Comparison of ENCODE assay signal across 1 cellular context in genomic region chr12:23423097-23423687, GRCh38.
TF ChIP-seq lines count a peak whose summit lies in the region.

No MANE protein-coding gene starts in this region.

TF ChIP-seq in K562, 482 proteins besides CTCF, POLR2A, EP300 and RAD21 (continued from another document and continues in another):
- TF ChIP-seq, protein P1, sequence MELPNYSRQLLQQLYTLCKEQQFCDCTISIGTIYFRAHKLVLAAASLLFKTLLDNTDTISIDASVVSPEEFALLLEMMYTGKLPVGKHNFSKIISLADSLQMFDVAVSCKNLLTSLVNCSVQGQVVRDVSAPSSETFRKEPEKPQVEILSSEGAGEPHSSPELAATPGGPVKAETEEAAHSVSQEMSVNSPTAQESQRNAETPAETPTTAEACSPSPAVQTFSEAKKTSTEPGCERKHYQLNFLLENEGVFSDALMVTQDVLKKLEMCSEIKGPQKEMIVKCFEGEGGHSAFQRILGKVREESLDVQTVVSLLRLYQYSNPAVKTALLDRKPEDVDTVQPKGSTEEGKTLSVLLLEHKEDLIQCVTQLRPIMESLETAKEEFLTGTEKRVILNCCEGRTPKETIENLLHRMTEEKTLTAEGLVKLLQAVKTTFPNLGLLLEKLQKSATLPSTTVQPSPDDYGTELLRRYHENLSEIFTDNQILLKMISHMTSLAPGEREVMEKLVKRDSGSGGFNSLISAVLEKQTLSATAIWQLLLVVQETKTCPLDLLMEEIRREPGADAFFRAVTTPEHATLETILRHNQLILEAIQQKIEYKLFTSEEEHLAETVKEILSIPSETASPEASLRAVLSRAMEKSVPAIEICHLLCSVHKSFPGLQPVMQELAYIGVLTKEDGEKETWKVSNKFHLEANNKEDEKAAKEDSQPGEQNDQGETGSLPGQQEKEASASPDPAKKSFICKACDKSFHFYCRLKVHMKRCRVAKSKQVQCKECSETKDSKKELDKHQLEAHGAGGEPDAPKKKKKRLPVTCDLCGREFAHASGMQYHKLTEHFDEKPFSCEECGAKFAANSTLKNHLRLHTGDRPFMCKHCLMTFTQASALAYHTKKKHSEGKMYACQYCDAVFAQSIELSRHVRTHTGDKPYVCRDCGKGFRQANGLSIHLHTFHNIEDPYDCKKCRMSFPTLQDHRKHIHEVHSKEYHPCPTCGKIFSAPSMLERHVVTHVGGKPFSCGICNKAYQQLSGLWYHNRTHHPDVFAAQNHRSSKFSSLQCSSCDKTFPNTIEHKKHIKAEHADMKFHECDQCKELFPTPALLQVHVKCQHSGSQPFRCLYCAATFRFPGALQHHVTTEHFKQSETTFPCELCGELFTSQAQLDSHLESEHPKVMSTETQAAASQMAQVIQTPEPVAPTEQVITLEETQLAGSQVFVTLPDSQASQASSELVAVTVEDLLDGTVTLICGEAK (IDR thresholded peaks at IDR 0.05), result peak; percentile 27; the same call in 1 of the 2 replicates
- TF ChIP-seq, protein P1 (CRISPR knock-in tag; IDR thresholded peaks at IDR 0.05), result no peak
- TF ChIP-seq IRF9 (tag; IDR thresholded peaks at IDR 0.05) (no peak), ZNF280B (CRISPR knock-in tag; IDR thresholded peaks at IDR 0.05) (no peak), PBX2 (CRISPR knock-in tag; IDR thresholded peaks at IDR 0.05; ENCODE audit: low read depth) (no peak), PBX2 (tag; conservative IDR thresholded peaks at IDR 0.05; ENCODE audit: low read depth) (peak; percentile 27; the same call in 1 of the 2 replicates), SRF (CRISPR knock-in tag; IDR thresholded peaks at IDR 0.05) (no peak), NCOR1 (IDR thresholded peaks at IDR 0.05) (peak; percentile 38; the same call in 1 of the 2 replicates), PHF20 (IDR thresholded peaks at IDR 0.05; ENCODE audit: partially characterized antibody) (no peak), ARID3B (CRISPR knock-in tag; IDR thresholded peaks at IDR 0.05; ENCODE audit: borderline replicate concordance) (no peak), ZNF445 (CRISPR knock-in tag; IDR thresholded peaks at IDR 0.05; ENCODE audit: low read depth) (no peak), PPARD (CRISPR knock-in tag; IDR thresholded peaks at IDR 0.05) (no peak), DDX20 (tag; IDR thresholded peaks at IDR 0.05; ENCODE audit: low read depth) (no peak), EWSR1 (IDR thresholded peaks at IDR 0.05; ENCODE audit: borderline replicate concordance, low read depth, partially characterized antibody) (no peak), SREBF2 (CRISPR knock-in tag; IDR thresholded peaks at IDR 0.05) (no peak), ID3 (CRISPR knock-in tag; IDR thresholded peaks at IDR 0.05) (no peak), ID3 (tag; IDR thresholded peaks at IDR 0.05) (0 out of 2 replicates have a peak, but pooled peaks have one; percentile 32), ZNF121 (CRISPR knock-in tag; conservative IDR thresholded peaks at IDR 0.05) (no peak), NFYB (IDR thresholded peaks at IDR 0.05; ENCODE audit: extremely low read depth, insufficient read length) (no peak), ARID2 (IDR thresholded peaks at IDR 0.05) (no peak), JUND (IDR thresholded peaks at IDR 0.05; ENCODE audit: borderline replicate concordance, low read depth, low read length) (0 out of 2 replicates have a peak, but pooled peaks have one; percentile 13), JUND (tag; IDR thresholded peaks at IDR 0.05; ENCODE audit: borderline replicate concordance, low read depth, low read length) (peak; percentile 57; the same call in 1 of the 3 replicates), CEBPZ (IDR thresholded peaks at IDR 0.05; ENCODE audit: borderline replicate concordance, low read depth, low read length) (no peak)
- TF ChIP-seq, protein P2, sequence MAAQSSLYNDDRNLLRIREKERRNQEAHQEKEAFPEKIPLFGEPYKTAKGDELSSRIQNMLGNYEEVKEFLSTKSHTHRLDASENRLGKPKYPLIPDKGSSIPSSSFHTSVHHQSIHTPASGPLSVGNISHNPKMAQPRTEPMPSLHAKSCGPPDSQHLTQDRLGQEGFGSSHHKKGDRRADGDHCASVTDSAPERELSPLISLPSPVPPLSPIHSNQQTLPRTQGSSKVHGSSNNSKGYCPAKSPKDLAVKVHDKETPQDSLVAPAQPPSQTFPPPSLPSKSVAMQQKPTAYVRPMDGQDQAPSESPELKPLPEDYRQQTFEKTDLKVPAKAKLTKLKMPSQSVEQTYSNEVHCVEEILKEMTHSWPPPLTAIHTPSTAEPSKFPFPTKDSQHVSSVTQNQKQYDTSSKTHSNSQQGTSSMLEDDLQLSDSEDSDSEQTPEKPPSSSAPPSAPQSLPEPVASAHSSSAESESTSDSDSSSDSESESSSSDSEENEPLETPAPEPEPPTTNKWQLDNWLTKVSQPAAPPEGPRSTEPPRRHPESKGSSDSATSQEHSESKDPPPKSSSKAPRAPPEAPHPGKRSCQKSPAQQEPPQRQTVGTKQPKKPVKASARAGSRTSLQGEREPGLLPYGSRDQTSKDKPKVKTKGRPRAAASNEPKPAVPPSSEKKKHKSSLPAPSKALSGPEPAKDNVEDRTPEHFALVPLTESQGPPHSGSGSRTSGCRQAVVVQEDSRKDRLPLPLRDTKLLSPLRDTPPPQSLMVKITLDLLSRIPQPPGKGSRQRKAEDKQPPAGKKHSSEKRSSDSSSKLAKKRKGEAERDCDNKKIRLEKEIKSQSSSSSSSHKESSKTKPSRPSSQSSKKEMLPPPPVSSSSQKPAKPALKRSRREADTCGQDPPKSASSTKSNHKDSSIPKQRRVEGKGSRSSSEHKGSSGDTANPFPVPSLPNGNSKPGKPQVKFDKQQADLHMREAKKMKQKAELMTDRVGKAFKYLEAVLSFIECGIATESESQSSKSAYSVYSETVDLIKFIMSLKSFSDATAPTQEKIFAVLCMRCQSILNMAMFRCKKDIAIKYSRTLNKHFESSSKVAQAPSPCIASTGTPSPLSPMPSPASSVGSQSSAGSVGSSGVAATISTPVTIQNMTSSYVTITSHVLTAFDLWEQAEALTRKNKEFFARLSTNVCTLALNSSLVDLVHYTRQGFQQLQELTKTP (IDR thresholded peaks at IDR 0.05; ENCODE audit: low read depth in 1 of 2, partially characterized antibody in 2 of 2), result no peak
- TF ChIP-seq, protein P3, sequence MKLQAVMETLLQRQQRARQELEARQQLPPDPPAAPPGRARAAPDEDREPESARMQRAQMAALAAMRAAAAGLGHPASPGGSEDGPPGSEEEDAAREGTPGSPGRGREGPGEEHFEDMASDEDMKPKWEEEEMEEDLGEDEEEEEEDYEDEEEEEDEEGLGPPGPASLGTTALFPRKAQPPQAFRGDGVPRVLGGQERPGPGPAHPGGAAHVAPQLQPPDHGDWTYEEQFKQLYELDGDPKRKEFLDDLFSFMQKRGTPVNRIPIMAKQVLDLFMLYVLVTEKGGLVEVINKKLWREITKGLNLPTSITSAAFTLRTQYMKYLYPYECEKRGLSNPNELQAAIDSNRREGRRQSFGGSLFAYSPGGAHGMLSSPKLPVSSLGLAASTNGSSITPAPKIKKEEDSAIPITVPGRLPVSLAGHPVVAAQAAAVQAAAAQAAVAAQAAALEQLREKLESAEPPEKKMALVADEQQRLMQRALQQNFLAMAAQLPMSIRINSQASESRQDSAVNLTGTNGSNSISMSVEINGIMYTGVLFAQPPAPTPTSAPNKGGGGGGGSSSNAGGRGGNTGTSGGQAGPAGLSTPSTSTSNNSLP (IDR thresholded peaks at IDR 0.05; ENCODE audit: borderline replicate concordance, low read depth, low read length), result 0 out of 2 replicates have a peak, but pooled peaks have one; percentile 41
